In genomic region chr9:99106044-99106375, GRCh38 we compare ENCODE assay signal across 8 cellular contexts. TPM values are rescaled to one million over a fixed set of nuclear protein-coding genes. Genes with fewer than 3 reads are reported as not detected.
A peak's percentile ranks its signal among the peaks of the same experiment; 100 is the strongest.
DNase-seq lines count a peak whose midpoint lies in the region; ATAC-seq, FAIRE-seq and TF ChIP-seq lines count a peak whose summit lies in the region.

No MANE protein-coding gene starts in this region.

- H3K27ac Mint-ChIP-seq in activated CD4-positive, alpha-beta T cell treated with anti-CD3 and anti-CD28 coated beads, Interleukin-2, amount 10 ng/mL, durations not matched to agents 7 days and 5 days = peak overlapping the region; percentile 74
- peak overlapping the region; percentile 49 for H3K27ac Mint-ChIP-seq in astrocyte (ENCODE audit: unreplicated experiment)

- H3K9me3 Mint-ChIP-seq in activated CD4-positive, alpha-beta T cell treated with anti-CD3 and anti-CD28 coated beads, Interleukin-2, amount 10 ng/mL, durations not matched to agents 7 days and 5 days = peaks cover 5% of the 10 kb centered on the region
- no peaks in the 10 kb centered on the region for H3K9me3 Mint-ChIP-seq in astrocyte (ENCODE audit: unreplicated experiment)

- H3K4me3 ChIP-seq in astrocyte (ENCODE audit: insufficient read depth, low read depth, low read length) (peak overlapping the region; percentile 76), liver (ENCODE audit: low read depth in 1 of 3, low read length in 3 of 3) (peak overlapping the region; percentile 72 to 98 (median 82)), thymus (ENCODE audit: low read length) (peak overlapping the region; percentile 87)

- no peak for FAIRE-seq in astrocyte (lab: Jason Lieb, UNC)

- CTCF ChIA-PET in activated CD4-positive, alpha-beta T cell treated with anti-CD3 and anti-CD28 coated beads, Interleukin-2, amount 10 ng/mL, durations not matched to agents 7 days and 5 days (lab: Charles Lee) = interaction anchor here (1.0 to 7.0 kb wide), 4 partner anchors 11 to 79 kb away, joined by 3 to 53 read pairs (median 3); no protein-coding TSS in a partner anchor

- TF ChIP-seq RAD21 in liver (IDR thresholded peaks at IDR 0.05) = no peak

- H3K9me3 ChIP-seq in astrocyte (ENCODE audit: insufficient read depth, low read depth, low read length) (no peaks in the 10 kb centered on the region), liver (ENCODE audit: control insufficient read depth in 4 of 4, low read length in 3 of 4) (no peaks in the 10 kb centered on the region), thymus (ENCODE audit: control insufficient read depth) (no peaks in the 10 kb centered on the region)

- H3K27me3 ChIP-seq in astrocyte (ENCODE audit: insufficient read depth, low read length) (no peaks in the 10 kb centered on the region), liver (ENCODE audit: control insufficient read depth in 4 of 4, insufficient read depth in 4 of 4, low read length in 3 of 4) (no peaks in the 10 kb centered on the region), thymus (ENCODE audit: control insufficient read depth, insufficient read depth) (peaks cover 5% of the 10 kb centered on the region)

- H3K79me2 ChIP-seq in astrocyte (ENCODE audit: insufficient read depth, low read length) = peaks cover 56% of the 10 kb centered on the region

- H3K27ac ChIP-seq in astrocyte (ENCODE audit: low read depth, low read length) = peak overlapping the region; percentile 88
- H3K27ac ChIP-seq in liver (ENCODE audit: low read depth in 1 of 2, low read length in 2 of 2) = peak overlapping the region; percentile 76 to 79
- H3K27ac ChIP-seq in thymus (ENCODE audit: low read depth) = no peak overlapping the region

- ATAC-seq in HG02798 (IDR thresholded peaks at IDR 0.05; ENCODE audit: poor library complexity, unreplicated experiment) = no peak

- H2AFZ ChIP-seq in astrocyte (ENCODE audit: low read depth, low read length) = peak overlapping the region; percentile 53

- peaks cover 70% of the 10 kb centered on the region for H3K4me1 Mint-ChIP-seq in activated CD4-positive, alpha-beta T cell treated with anti-CD3 and anti-CD28 coated beads, Interleukin-2, amount 10 ng/mL, durations not matched to agents 7 days and 5 days
- H3K4me1 Mint-ChIP-seq in astrocyte (ENCODE audit: low read depth, unreplicated experiment) = peaks cover 48% of the 10 kb centered on the region

- H3K4me3 Mint-ChIP-seq in activated CD4-positive, alpha-beta T cell treated with anti-CD3 and anti-CD28 coated beads, Interleukin-2, amount 10 ng/mL, durations not matched to agents 7 days and 5 days = peak overlapping the region; percentile 84
- H3K4me3 Mint-ChIP-seq in astrocyte (ENCODE audit: unreplicated experiment) = peak overlapping the region; percentile 86

- H3K36me3 ChIP-seq in astrocyte (ENCODE audit: insufficient read depth, low read length) = no peaks in the 10 kb centered on the region
- no peaks in the 10 kb centered on the region for H3K36me3 ChIP-seq in liver (ENCODE audit: control insufficient read depth in 4 of 4, insufficient read depth in 3 of 4, low read depth in 1 of 4, low read length in 3 of 4)
- no peaks in the 10 kb centered on the region for H3K36me3 ChIP-seq in thymus (ENCODE audit: control insufficient read depth, insufficient read depth)

- H3K4me1 ChIP-seq in astrocyte (ENCODE audit: insufficient read depth, low read length) = peaks cover 21% of the 10 kb centered on the region
- peaks cover 0 to 20% (median 10%) of the 10 kb centered on the region in 4 donors for H3K4me1 ChIP-seq in liver (ENCODE audit: control insufficient read depth in 4 of 4, insufficient read depth in 4 of 4, low read length in 3 of 4)
- peaks cover 29% of the 10 kb centered on the region for H3K4me1 ChIP-seq in thymus (ENCODE audit: control insufficient read depth, insufficient read depth, low read length)

- peak overlapping the region; percentile 89 for H3K4me2 ChIP-seq in astrocyte (ENCODE audit: low read length)

- H3K36me3 Mint-ChIP-seq in activated CD4-positive, alpha-beta T cell treated with anti-CD3 and anti-CD28 coated beads, Interleukin-2, amount 10 ng/mL, durations not matched to agents 7 days and 5 days (ENCODE audit: low read depth) = peaks cover 42% of the 10 kb centered on the region
- H3K36me3 Mint-ChIP-seq in astrocyte (ENCODE audit: low read depth, unreplicated experiment) = no peaks in the 10 kb centered on the region

- H3K27me3 Mint-ChIP-seq in activated CD4-positive, alpha-beta T cell treated with anti-CD3 and anti-CD28 coated beads, Interleukin-2, amount 10 ng/mL, durations not matched to agents 7 days and 5 days = no peaks in the 10 kb centered on the region
- no peaks in the 10 kb centered on the region for H3K27me3 Mint-ChIP-seq in astrocyte (ENCODE audit: low read depth, unreplicated experiment)

- POLR2A ChIA-PET in activated CD4-positive, alpha-beta T cell treated with anti-CD3 and anti-CD28 coated beads, Interleukin-2, amount 10 ng/mL, durations not matched to agents 7 days and 5 days (lab: Charles Lee) = no interaction called here

- H3K9ac ChIP-seq in astrocyte (ENCODE audit: low read length) (peak overlapping the region; percentile 88), liver (ENCODE audit: low read depth in 1 of 2, low read length in 2 of 2) (peak overlapping the region; percentile 73 to 79)

- peaks cover 50% of the 10 kb centered on the region for H4K20me1 ChIP-seq in astrocyte (ENCODE audit: insufficient read depth, low read length)

- DNase-seq in activated CD4-positive, alpha-beta T cell treated with anti-CD3 and anti-CD28 coated beads, Interleukin-2, amount 10 ng/mL, durations not matched to agents 7 days and 5 days = no peak
- DNase-seq in activated CD4-positive, alpha-beta T cell treated with anti-CD3 and anti-CD28 coated beads for 1 hour = no peak
- DNase-seq in astrocyte (ENCODE audit: low read depth) = no peak
- no peak for DNase-seq in anterior cingulate cortex (lab: John Stamatoyannopoulos, UW)
- DNase-seq in stimulated activated CD4-positive, alpha-beta T cell treated with anti-CD3 and anti-CD28 coated beads, Interleukin-1b, Interleukin-23, amount 100 ng/mL, for 48 hours = no peak

- 5% methylated on average over 9 of the region's 9 CpGs for WGBS in liver
- under 1% methylated on average over 9 of the region's 9 CpGs for whole genome bisulfite sequencing in thymus

- no peak for TF ChIP-seq CTCF in astrocyte (IDR thresholded peaks at IDR 0.05; ENCODE audit: insufficient read depth, low read depth, low read length)
- no peak for TF ChIP-seq CTCF in liver (IDR thresholded peaks at IDR 0.05; ENCODE audit: low read depth, low read length, missing input control)

TF ChIP-seq in liver, 16 proteins besides CTCF, POLR2A, EP300 and RAD21 (continues in another document):
- TF ChIP-seq ATF3 (IDR thresholded peaks at IDR 0.05) = no peak
- no peak for TF ChIP-seq HNF4G (IDR thresholded peaks at IDR 0.05)
- TF ChIP-seq JUND (IDR thresholded peaks at IDR 0.05) = no peak
- no peak for TF ChIP-seq YY1 (IDR thresholded peaks at IDR 0.05)
- no peak for TF ChIP-seq RXRA (IDR thresholded peaks at IDR 0.05)
- no peak for TF ChIP-seq GABPA (IDR thresholded peaks at IDR 0.05 in 1 of 2, conservative IDR thresholded peaks at IDR 0.05 in 1 of 2)
- no peak for TF ChIP-seq FOXA2 (IDR thresholded peaks at IDR 0.05)
- TF ChIP-seq NR2F2 (IDR thresholded peaks at IDR 0.05) = no peak
- no peak for TF ChIP-seq FOXA1 (IDR thresholded peaks at IDR 0.05)
- no peak for TF ChIP-seq TAF1 (conservative IDR thresholded peaks at IDR 0.05)
- no peak for TF ChIP-seq SP1 (IDR thresholded peaks at IDR 0.05)
- no peak for TF ChIP-seq REST (IDR thresholded peaks at IDR 0.05)

RNA-seq across cellular contexts. Expression of gene TGFBR1, which starts 1.1 kb away (rescaled TPM):
- total RNA-seq in activated CD4-positive, alpha-beta T cell treated with anti-CD3 and anti-CD28 coated beads, Interleukin-2, amount 10 ng/mL, durations not matched to agents 7 days and 5 days = 10 to 100 TPM; 60.7 to 71.2 TPM
- total RNA-seq in astrocyte (203 and 213 TPM in 2 replicates), liver (10 to 100 TPM; 17.6 to 18.2 TPM)
- polyA plus RNA-seq in liver (1 to 10 TPM; 3.1 to 4.5 TPM), thymus (19.4 TPM)
